9 cellular contexts compared by ENCODE assay signal in the genomic region with DNA sequence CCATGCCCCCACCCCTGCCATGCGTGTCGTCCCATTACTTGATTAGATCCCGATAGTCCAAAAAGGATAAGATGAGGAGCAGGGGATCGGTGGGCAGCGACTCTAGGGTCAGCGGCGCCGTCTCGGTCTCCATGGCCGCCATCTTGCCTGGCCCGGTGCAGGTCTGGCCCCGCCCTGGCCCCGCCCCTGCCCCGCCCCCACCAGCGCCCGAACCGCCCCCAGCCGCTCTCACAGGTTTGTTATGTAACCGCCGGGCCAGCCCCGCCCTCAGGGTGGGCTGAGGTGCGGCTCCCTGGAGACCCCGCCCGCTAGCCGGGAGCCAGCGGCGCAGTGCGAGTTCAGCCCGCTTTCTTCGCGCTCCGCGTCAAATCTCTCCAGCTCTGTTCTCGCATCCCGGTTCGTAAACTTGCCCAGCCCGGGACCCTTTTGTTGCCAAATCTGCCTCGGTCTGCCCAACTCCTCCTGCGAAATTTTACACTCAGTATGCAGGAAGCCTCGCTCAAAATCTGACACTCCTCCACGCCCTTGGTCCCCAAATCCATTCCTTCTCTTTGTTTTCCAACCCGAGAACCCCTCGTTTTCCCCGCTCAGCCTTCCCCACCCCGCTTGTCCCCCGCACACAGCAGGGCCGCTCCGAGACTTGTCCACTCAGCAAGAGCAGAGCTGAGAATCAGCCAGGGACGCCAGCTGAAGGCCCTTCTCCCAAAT. TPM values are rescaled to one million over a fixed set of nuclear protein-coding genes. Genes with fewer than 3 reads are reported as not detected.
DNase-seq lines count a peak whose midpoint lies in the region; ATAC-seq, FAIRE-seq and TF ChIP-seq lines count a peak whose summit lies in the region.
"Had no signal": no experiment of that assay in that cellular context is flagged by ENCODE, and none has a peak within 500 bp of the region (broad histone marks: within the 10 kb centered on the region; RNA-seq: fewer than 3 reads in every experiment).

A gene with protein sequence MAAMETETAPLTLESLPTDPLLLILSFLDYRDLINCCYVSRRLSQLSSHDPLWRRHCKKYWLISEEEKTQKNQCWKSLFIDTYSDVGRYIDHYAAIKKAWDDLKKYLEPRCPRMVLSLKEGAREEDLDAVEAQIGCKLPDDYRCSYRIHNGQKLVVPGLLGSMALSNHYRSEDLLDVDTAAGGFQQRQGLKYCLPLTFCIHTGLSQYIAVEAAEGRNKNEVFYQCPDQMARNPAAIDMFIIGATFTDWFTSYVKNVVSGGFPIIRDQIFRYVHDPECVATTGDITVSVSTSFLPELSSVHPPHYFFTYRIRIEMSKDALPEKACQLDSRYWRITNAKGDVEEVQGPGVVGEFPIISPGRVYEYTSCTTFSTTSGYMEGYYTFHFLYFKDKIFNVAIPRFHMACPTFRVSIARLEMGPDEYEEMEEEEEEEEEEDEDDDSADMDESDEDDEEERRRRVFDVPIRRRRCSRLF (minus strand): TSS at position 165 of the 708 bp plus-strand sequence. CDS start 23 bp downstream, at position 142.

- peak within 1 kb of the TSS; percentile 91 for H3K4me2 ChIP-seq in A549

- no peak for TF ChIP-seq RAD21 in A549 (conservative IDR thresholded peaks at IDR 0.05 in 1 of 2, IDR thresholded peaks at IDR 0.05 in 1 of 2)

- H3K4me3 ChIP-seq in A549, result peak within 1 kb of the TSS; percentile 90
- peak within 1 kb of the TSS; percentile 90 for H3K4me3 ChIP-seq in bronchial epithelial cell (ENCODE audit: low read depth, low read length)
- peak within 1 kb of the TSS; percentile 69 to 96 for H3K4me3 ChIP-seq in small intestine (ENCODE audit: low read depth in 1 of 2, low read length in 2 of 2)

- CTCF ChIA-PET in A549 (lab: Yijun Ruan, JAX) (interaction anchor here (0.8 to 4.4 kb wide), 5 partner anchors 31 to 232 kb away, joined by 3 to 19 read pairs (median 5); no protein-coding TSS in a partner anchor), WTC11 (lab: Charles Lee) (interaction anchor here (0.7 to 1.1 kb wide), 4 partner anchors 16 to 38 kb away, joined by 3 to 4 read pairs (median 3); a partner anchor contains a TSS)

- TF ChIP-seq CTCF in A549 (IDR thresholded peaks at IDR 0.05) (no peak), WTC11 (IDR thresholded peaks at IDR 0.05) (no peak), bronchial epithelial cell (IDR thresholded peaks at IDR 0.05; ENCODE audit: insufficient read depth, low read length, severe bottlenecking) (no peak)

- peaks cover 43% of the 10 kb centered on the region for H3K4me1 Mint-ChIP-seq in WTC11

- DNase-seq in A549 (ENCODE audit: low read depth in 1 of 2, low spot score in 1 of 2), result peak; percentile 79 to 88
- peak; percentile 94 for DNase-seq in NCI-H2227 (lab: John Stamatoyannopoulos, UW; ENCODE audit: unreplicated experiment)
- peak; percentile 92 for DNase-seq in WTC11 (ENCODE audit: low spot score)
- peak; percentile 60 for DNase-seq in bronchial epithelial cell (ENCODE audit: low read depth)
- peak; percentile 99 for DNase-seq in iPS-NIHi11 (ENCODE audit: low spot score)
- DNase-seq in small intestine, result peak; percentile 85

- peak within 1 kb of the TSS; percentile 83 to 90 for H3K27ac ChIP-seq in A549
- peak within 1 kb of the TSS; percentile 44 to 83 for H3K27ac ChIP-seq in small intestine (ENCODE audit: low read depth in 1 of 2, low read length in 1 of 2)

- TF ChIP-seq POLR2A in A549 (IDR thresholded peaks at IDR 0.05; ENCODE audit: low read length), result peak; percentile 80

- peak within 1 kb of the TSS; percentile 97 for H3K4me3 Mint-ChIP-seq in WTC11

- peak within 1 kb of the TSS; percentile 65 for H3K27ac Mint-ChIP-seq in WTC11

- ATAC-seq in A549 (peak; percentile 88 to 90), GM18907 (IDR thresholded peaks at IDR 0.05; ENCODE audit: unreplicated experiment) (peak; percentile 73), HG03139 (IDR thresholded peaks at IDR 0.05; ENCODE audit: unreplicated experiment) (peak; percentile 60), WTC11 (peak; percentile 89)

- peaks cover 2% of the 10 kb centered on the region for H3K27me3 ChIP-seq in bronchial epithelial cell (ENCODE audit: control insufficient read depth, insufficient read depth, low read length)
- H3K27me3 ChIP-seq in small intestine (ENCODE audit: control insufficient read depth in 2 of 2, insufficient read depth in 2 of 2, low read length in 2 of 2), result no peaks in the 10 kb centered on the region

- 1% methylated on average over 30 of the region's 49 CpGs for WGBS in A549 (ENCODE audit: missing lambda C conversion rate)
- WGBS in small intestine, 3 donors, result 0 to 1% (median 1%) methylated on average over 41 to 49 of the region's 49 CpGs

- POLR2A ChIA-PET in A549 (lab: Yijun Ruan, JAX), result interaction anchor here (0.6 kb wide), 2 partner anchors 13 to 29 kb away, joined by 3 read pairs; no protein-coding TSS in a partner anchor
- POLR2A ChIA-PET in WTC11 (lab: Charles Lee), result interaction anchor here (2.1 kb wide), 1 partner anchor 38 kb away, joined by 6 read pairs; a partner anchor contains a TSS

- H3K4me1 ChIP-seq in A549, result peaks cover 33% of the 10 kb centered on the region
- peaks cover 5 to 15% of the 10 kb centered on the region in 2 donors for H3K4me1 ChIP-seq in small intestine (ENCODE audit: control insufficient read depth in 2 of 2, insufficient read depth in 1 of 2, low read depth in 1 of 2, low read length in 1 of 2)

- H3K27me3 Mint-ChIP-seq in WTC11 (ENCODE audit: low read depth), result peaks cover 29% of the 10 kb centered on the region

- H3K36me3 ChIP-seq in bronchial epithelial cell (ENCODE audit: control insufficient read depth, insufficient read depth, low read length) (peaks cover 1% of the 10 kb centered on the region), small intestine (ENCODE audit: control insufficient read depth in 2 of 2, insufficient read depth in 2 of 2, low read length in 2 of 2) (peaks cover under 1 to 5% of the 10 kb centered on the region in 2 donors)

- H3K9me3 Mint-ChIP-seq in WTC11, result no peaks in the 10 kb centered on the region

- FAIRE-seq in A549 (lab: Jason Lieb, UNC) (no peak), bronchial epithelial cell (lab: Jason Lieb, UNC) (no peak), small intestine (lab: Jason Lieb, UNC) (no peak)
- FAIRE-seq: G401.6 had no signal

- no peaks in the 10 kb centered on the region for H3K9me3 ChIP-seq in A549
- H3K9me3 ChIP-seq in small intestine (ENCODE audit: control insufficient read depth, low read depth), result no peaks in the 10 kb centered on the region

- no peak for TF ChIP-seq EP300 in A549 (IDR thresholded peaks at IDR 0.05)

- H3K36me3 Mint-ChIP-seq in WTC11, result no peaks in the 10 kb centered on the region; the same call in 1 of the 2 replicates

TF ChIP-seq in A549, 52 proteins besides CTCF, POLR2A, EP300 and RAD21 (continues in another document):
- TF ChIP-seq ZNF302 (CRISPR knock-in tag; IDR thresholded peaks at IDR 0.05) (no peak), FOSL2 (IDR thresholded peaks at IDR 0.05) (no peak), FOSL2 (CRISPR knock-in tag; IDR thresholded peaks at IDR 0.05) (no peak), MAFK (IDR thresholded peaks at IDR 0.05; ENCODE audit: partially characterized antibody) (peak; percentile 57), POLR2AphosphoS2 (conservative IDR thresholded peaks at IDR 0.05; ENCODE audit: low read length) (no peak), HDAC2 (IDR thresholded peaks at IDR 0.05) (no peak), JUN (IDR thresholded peaks at IDR 0.05) (peak in 1 of 2 experiments; percentile 50; a peak in 1 of 5 replicates)
- TF ChIP-seq, protein P1, sequence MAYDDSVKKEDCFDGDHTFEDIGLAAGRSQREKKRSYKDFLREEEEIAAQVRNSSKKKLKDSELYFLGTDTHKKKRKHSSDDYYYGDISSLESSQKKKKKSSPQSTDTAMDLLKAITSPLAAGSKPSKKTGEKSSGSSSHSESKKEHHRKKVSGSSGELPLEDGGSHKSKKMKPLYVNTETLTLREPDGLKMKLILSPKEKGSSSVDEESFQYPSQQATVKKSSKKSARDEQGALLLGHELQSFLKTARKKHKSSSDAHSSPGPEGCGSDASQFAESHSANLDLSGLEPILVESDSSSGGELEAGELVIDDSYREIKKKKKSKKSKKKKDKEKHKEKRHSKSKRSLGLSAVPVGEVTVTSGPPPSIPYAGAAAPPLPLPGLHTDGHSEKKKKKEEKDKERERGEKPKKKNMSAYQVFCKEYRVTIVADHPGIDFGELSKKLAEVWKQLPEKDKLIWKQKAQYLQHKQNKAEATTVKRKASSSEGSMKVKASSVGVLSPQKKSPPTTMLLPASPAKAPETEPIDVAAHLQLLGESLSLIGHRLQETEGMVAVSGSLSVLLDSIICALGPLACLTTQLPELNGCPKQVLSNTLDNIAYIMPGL (CRISPR knock-in tag; IDR thresholded peaks at IDR 0.05; ENCODE audit: borderline replicate concordance), result no peak

TF ChIP-seq in WTC11, 78 proteins besides CTCF, POLR2A, EP300 and RAD21 (continues in another document):
- TF ChIP-seq, protein P2, sequence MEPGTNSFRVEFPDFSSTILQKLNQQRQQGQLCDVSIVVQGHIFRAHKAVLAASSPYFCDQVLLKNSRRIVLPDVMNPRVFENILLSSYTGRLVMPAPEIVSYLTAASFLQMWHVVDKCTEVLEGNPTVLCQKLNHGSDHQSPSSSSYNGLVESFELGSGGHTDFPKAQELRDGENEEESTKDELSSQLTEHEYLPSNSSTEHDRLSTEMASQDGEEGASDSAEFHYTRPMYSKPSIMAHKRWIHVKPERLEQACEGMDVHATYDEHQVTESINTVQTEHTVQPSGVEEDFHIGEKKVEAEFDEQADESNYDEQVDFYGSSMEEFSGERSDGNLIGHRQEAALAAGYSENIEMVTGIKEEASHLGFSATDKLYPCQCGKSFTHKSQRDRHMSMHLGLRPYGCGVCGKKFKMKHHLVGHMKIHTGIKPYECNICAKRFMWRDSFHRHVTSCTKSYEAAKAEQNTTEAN (CRISPR knock-in tag; IDR thresholded peaks at IDR 0.05), result no peak
- no peak for TF ChIP-seq ZNF317 (CRISPR knock-in tag; IDR thresholded peaks at IDR 0.05; ENCODE audit: borderline replicate concordance, low read depth)

RNA-seq across cellular contexts. Expression of the gene that starts here (rescaled TPM):
- polyA plus RNA-seq in A549 (2011; rRNA removed) (38.1 and 42.6 TPM in 2 replicates), A549 (2017; fragmentation: RNase III; extraction: RNeasy Plus Mini Kit Qiagen cat#74134 plus additional on column Dnase treatment) (21.1 to 23.0 TPM (median 22.5 TPM) in 3 replicates), small intestine (10 to 100 TPM; 19.5 to 23.3 (median 21.3) TPM)
- polyA plus RNA-seq in A549 (2012; cell fraction: cytosol; rRNA removed), result 11.2 and 14.2 TPM in 2 replicates
- 6.9 and 10.0 TPM in 2 replicates for polyA plus RNA-seq in A549 (2012; cell fraction: nucleus; rRNA removed)
- polyA minus RNA-seq in A549 (2011; rRNA and poly(A)+ RNA removed), result 22.0 and 22.9 TPM in 2 replicates
- total RNA-seq in WTC11 (2021) (14.5 to 19.0 TPM (median 15.7 TPM) in 3 replicates), bronchial epithelial cell (32.6 and 35.0 TPM in 2 replicates)

Comparison
In these comparisons a context has a peak if more than half of its experiments do, and no peak if none do; other contexts are left out.
1. Peak in every context shown above with its lines: DNase-seq, ATAC-seq, H3K4me3 ChIP-seq and H3K27ac ChIP-seq.